In genomic region chr12:132578118-132578517, GRCh38 we compare ENCODE assay signal across 3 cellular contexts.
TF ChIP-seq lines count a peak whose summit lies in the region.

No MANE protein-coding gene starts in this region.

TF ChIP-seq in HEK293, 187 proteins besides CTCF, POLR2A, EP300 and RAD21:
- TF ChIP-seq ZNF776 (tag by site-specific recombination; IDR thresholded peaks at IDR 0.05; ENCODE audit: borderline replicate concordance) (no peak), ZSCAN4 (tag by site-specific recombination; IDR thresholded peaks at IDR 0.05) (0 out of 2 replicates have a peak, but pooled peaks have one; percentile 18), ZNF121 (tag by site-specific recombination; IDR thresholded peaks at IDR 0.05) (peak; percentile 89), KLF8 (tag by site-specific recombination; IDR thresholded peaks at IDR 0.05) (no peak)

TF ChIP-seq in PFSK-1, 5 proteins besides CTCF, POLR2A, EP300 and RAD21:
- TF ChIP-seq REST (IDR thresholded peaks at IDR 0.05; ENCODE audit: insufficient read depth in 1 of 2, low read depth in 2 of 2, low read length in 2 of 2) (no peak), POLR2AphosphoS5 (IDR thresholded peaks at IDR 0.05; ENCODE audit: low read depth, low read length) (peak; percentile 38; the same call in 1 of the 2 replicates)

TF ChIP-seq in K562, 482 proteins besides CTCF, POLR2A, EP300 and RAD21:
- TF ChIP-seq PCBP1 (IDR thresholded peaks at IDR 0.05; ENCODE audit: low read depth, low read length, poor library complexity, severe bottlenecking) (no peak), ZNF121 (CRISPR knock-in tag; conservative IDR thresholded peaks at IDR 0.05) (peak; percentile 56), FOSL1 (tag; conservative IDR thresholded peaks at IDR 0.05) (no peak)
